In the genomic region with DNA sequence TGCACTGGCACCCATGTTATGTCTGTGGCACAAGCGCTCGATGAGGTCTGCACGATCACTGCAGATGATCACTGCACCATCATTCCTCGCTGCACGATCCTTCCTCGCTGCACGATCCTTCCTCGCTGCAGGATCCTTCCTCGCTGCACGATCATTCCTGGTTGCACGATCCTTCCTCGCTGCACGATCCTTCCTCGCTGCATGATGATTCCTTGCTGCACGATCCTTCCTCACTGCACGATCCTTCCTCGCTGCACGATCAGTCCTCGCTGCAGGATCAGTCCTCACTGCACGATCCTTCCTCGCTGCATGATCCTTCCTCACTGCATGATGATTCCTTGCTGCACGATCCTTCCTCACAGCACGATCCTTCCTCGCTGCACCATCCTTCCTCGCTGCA, we compare ENCODE assay signal across 17 cellular contexts. TPM values are rescaled to one million over a fixed set of nuclear protein-coding genes. Genes with fewer than 3 reads are reported as not detected.
DNase-seq lines count a peak whose midpoint lies in the region; ATAC-seq, FAIRE-seq and TF ChIP-seq lines count a peak whose summit lies in the region.
"Had no signal": no experiment of that assay in that cellular context is flagged by ENCODE, and none has a peak within 500 bp of the region (broad histone marks: within the 10 kb centered on the region; RNA-seq: fewer than 3 reads in every experiment).

No MANE protein-coding gene starts in this region.

- H2AFZ ChIP-seq in IMR-90 (replicated peaks; ENCODE audit: low read length, poor library complexity) (no peak overlapping the region), neuronal stem cell (ENCODE audit: low read length) (no peak overlapping the region)

- intact Hi-C loops in IMR-90 (cut with micrococcal nuclease) = loop anchor here (2.0 kb wide), 1 partner anchor 146 kb away; no protein-coding TSS in a partner anchor
- intact Hi-C loops in vagina (cut with DNase I) = no loop called here

- H3K27ac ChIP-seq in IMR-90 (ENCODE audit: insufficient read depth, low read length) = no peak overlapping the region
- no peak overlapping the region for H3K27ac ChIP-seq in neuronal stem cell (replicated peaks; ENCODE audit: low read length)
- peak overlapping the region; percentile 82 for H3K27ac ChIP-seq in vagina
- H3K27ac ChIP-seq: BLaER1, KMS-11 had no signal

- H3K56ac ChIP-seq in IMR-90 (ENCODE audit: extremely low read depth, insufficient read depth, low read length) = no peak overlapping the region

- H3K4me3 ChIP-seq in IMR-90 (ENCODE audit: insufficient read depth, low read depth, low read length) (no peak overlapping the region), bronchial epithelial cell (ENCODE audit: low read depth, low read length) (no peak overlapping the region), neuronal stem cell (ENCODE audit: low read length in 2 of 2) (no peak overlapping the region), vagina (no peak overlapping the region)
- H3K4me3 ChIP-seq: BLaER1 had no signal

- POLR2A ChIA-PET in IMR-90 (lab: Charles Lee; ENCODE audit: unreplicated experiment) = no interaction called here

- ATAC-seq in IMR-90 (ENCODE audit: low read depth) = no peak
- no peak for ATAC-seq in HG02763 (IDR thresholded peaks at IDR 0.05; ENCODE audit: unreplicated experiment)
- no peak for ATAC-seq in GM21619 (IDR thresholded peaks at IDR 0.05; ENCODE audit: unreplicated experiment)
- ATAC-seq: HepG2 had no signal

- peaks cover 27% of the 10 kb centered on the region for H3K4me1 ChIP-seq in IMR-90 (ENCODE audit: control insufficient read depth, insufficient read depth, low read length)
- peaks cover 0 to 10% of the 10 kb centered on the region in 2 donors for H3K4me1 ChIP-seq in neuronal stem cell (ENCODE audit: control insufficient read depth in 2 of 2, insufficient read depth in 1 of 2, low read depth in 1 of 2, low read length in 2 of 2)
- H3K4me1 ChIP-seq in vagina = peaks cover 44% of the 10 kb centered on the region

- no peak overlapping the region for H4K8ac ChIP-seq in IMR-90 (ENCODE audit: low read depth in 2 of 2, low read length in 2 of 2)
- no peak overlapping the region for H4K8ac ChIP-seq in neuronal stem cell (ENCODE audit: low read depth, low read length)

- H3K9ac ChIP-seq in IMR-90 (ENCODE audit: low read depth, low read length) (no peak overlapping the region), neuronal stem cell (ENCODE audit: low read depth, low read length, poor library complexity) (peak overlapping the region; percentile 38)
- H3K9ac ChIP-seq: BLaER1, KMS-11 had no signal

- TF ChIP-seq RAD21 in IMR-90 (IDR thresholded peaks at IDR 0.05; ENCODE audit: low read length) = no peak

- H2BK5ac ChIP-seq in IMR-90 (ENCODE audit: low read depth, low read length, poor library complexity, severe bottlenecking) (no peak overlapping the region), neuronal stem cell (ENCODE audit: low read length) (no peak overlapping the region)

- 94% methylated on average over 23 of the region's 25 CpGs; no CpG with 5 or more reads in 1 of the 2 experiments for WGBS in IMR-90 (ENCODE audit: extremely low coverage in 2 of 2, insufficient read length in 1 of 2), 2 experiments
- WGBS in neuronal stem cell (ENCODE audit: extremely low coverage in 2 of 2, insufficient read length in 2 of 2, insufficient replicate concordance in 1 of 2), 2 donors = no CpG with 5 or more reads among the region's 25 CpGs

- H2BK120ac ChIP-seq in IMR-90 (ENCODE audit: low read depth, low read length) = peak overlapping the region; percentile 5; the same call in 1 of the 2 replicates
- H2BK120ac ChIP-seq in neuronal stem cell (ENCODE audit: low read depth, low read length) = no peak overlapping the region

- no TSS peak for BruUV-seq in IMR-90 (replicated peaks; lab: Mats Ljungman, UMichigan)

- no peak overlapping the region for H4K5ac ChIP-seq in IMR-90 (ENCODE audit: low read depth, low read length)

- H2AK5ac ChIP-seq in IMR-90 (ENCODE audit: low read depth, low read length) = peak overlapping the region; percentile 79
- H2AK5ac ChIP-seq in neuronal stem cell (ENCODE audit: low read depth, low read length) = peak overlapping the region; percentile 62

- TF ChIP-seq CTCF in IMR-90 (conservative IDR thresholded peaks at IDR 0.05; ENCODE audit: low read depth, low read length) (no peak), bronchial epithelial cell (IDR thresholded peaks at IDR 0.05; ENCODE audit: insufficient read depth, low read length, severe bottlenecking) (no peak), vagina (IDR thresholded peaks at IDR 0.05) (no peak)

- H3K79me1 ChIP-seq in IMR-90 (ENCODE audit: low read depth in 1 of 2, low read length in 2 of 2) (no peaks in the 10 kb centered on the region), neuronal stem cell (ENCODE audit: low read depth, low read length) (peaks cover 6% of the 10 kb centered on the region)

- peaks cover 4% of the 10 kb centered on the region; the same call in 1 of the 2 replicates for H3K9me3 ChIP-seq in IMR-90 (ENCODE audit: control insufficient read depth, insufficient read depth, low read length)
- H3K9me3 ChIP-seq in neuronal stem cell (replicated peaks in 1 of 2; ENCODE audit: control insufficient read depth in 2 of 2, insufficient read depth in 1 of 2, low read depth in 1 of 2, low read length in 2 of 2) = peaks cover 4 to 6% of the 10 kb centered on the region in 2 donors
- H3K9me3 ChIP-seq in vagina = no peaks in the 10 kb centered on the region
- H3K9me3 ChIP-seq: Caco-2 had no signal

- peak overlapping the region; percentile 11; the same call in 1 of the 2 replicates for H3K4ac ChIP-seq in IMR-90 (ENCODE audit: low read depth, low read length)
- no peak overlapping the region for H3K4ac ChIP-seq in neuronal stem cell (ENCODE audit: low read length)

- no peak overlapping the region for H3K14ac ChIP-seq in IMR-90 (replicated peaks; ENCODE audit: low read depth, low read length)
- H3K14ac ChIP-seq in neuronal stem cell (ENCODE audit: low read length) = no peak overlapping the region

- H4K91ac ChIP-seq in IMR-90 (ENCODE audit: insufficient read depth, low read depth, low read length) (peak overlapping the region; percentile 36; the same call in 1 of the 2 replicates), neuronal stem cell (ENCODE audit: low read depth, low read length, poor library complexity) (no peak overlapping the region)

- no peak overlapping the region for H2AK9ac ChIP-seq in IMR-90 (replicated peaks; ENCODE audit: low read depth, low read length, poor library complexity)

- peaks cover 13% of the 10 kb centered on the region for H3K9me1 ChIP-seq in IMR-90 (ENCODE audit: insufficient read depth, low read length)

- in situ Hi-C loops in IMR-90 (cut with MboI; ENCODE audit: low sequenced_read_pairs) = no loop called here

- FAIRE-seq in bronchial epithelial cell (lab: Jason Lieb, UNC) (peak; percentile 43), GM12892 (lab: Jason Lieb, UNC) (no peak)
- FAIRE-seq: D721Med, H1, HepG2 had no signal

- H2BK15ac ChIP-seq in IMR-90 (ENCODE audit: low read depth, low read length) (no peak overlapping the region; the same call in 2 of the 3 replicates), neuronal stem cell (ENCODE audit: low read length) (no peak overlapping the region)

- no peak overlapping the region for H2BK20ac ChIP-seq in IMR-90 (ENCODE audit: low read depth, low read length)

- DNase-seq in IMR-90 (no peak), bronchial epithelial cell (ENCODE audit: low read depth) (no peak), neuronal stem cell (ENCODE audit: low spot score) (no peak), vagina (ENCODE audit: extremely low spot score in 2 of 2) (no peak), GM12892 (ENCODE audit: insufficient read length) (no peak), DMS153 treated with DMSO at 0.1 percent for 48 hours (lab: John Stamatoyannopoulos, UW; ENCODE audit: unreplicated experiment) (no peak)
- DNase-seq: Caco-2, DMS79, GDM1, H9 had no signal

- H3K4me2 ChIP-seq in IMR-90 (ENCODE audit: low read depth, low read length) (no peak overlapping the region), neuronal stem cell (ENCODE audit: insufficient read depth, low read length, poor library complexity, severe bottlenecking) (no peak overlapping the region)
- H3K4me2 ChIP-seq: BLaER1, KMS-11 had no signal

- H3K27me3 ChIP-seq in IMR-90 (ENCODE audit: control insufficient read depth, insufficient read depth, low read length) (no peaks in the 10 kb centered on the region), bronchial epithelial cell (ENCODE audit: control insufficient read depth, insufficient read depth, low read length) (peaks cover 17% of the 10 kb centered on the region), neuronal stem cell (ENCODE audit: control insufficient read depth in 3 of 3, insufficient read depth in 3 of 3, low read depth in 1 of 3, low read length in 3 of 3) (peaks cover 0 to 6% (median 0%) of the 10 kb centered on the region in 3 experiments), vagina (no peaks in the 10 kb centered on the region)

- H3K18ac ChIP-seq in IMR-90 (ENCODE audit: low read depth, low read length) (no peak overlapping the region), neuronal stem cell (ENCODE audit: low read length) (peak overlapping the region; percentile 72)

- no peak overlapping the region for H2BK12ac ChIP-seq in neuronal stem cell (ENCODE audit: low read length)

- H3K36me3 ChIP-seq in IMR-90 (ENCODE audit: control insufficient read depth, insufficient read depth, low read length) = no peaks in the 10 kb centered on the region
- no peaks in the 10 kb centered on the region for H3K36me3 ChIP-seq in bronchial epithelial cell (ENCODE audit: control insufficient read depth, insufficient read depth, low read length)
- H3K36me3 ChIP-seq in neuronal stem cell (replicated peaks in 1 of 2; ENCODE audit: control insufficient read depth in 2 of 2, insufficient read depth in 2 of 2, low read length in 2 of 2) = no peaks in the 10 kb centered on the region
- H3K36me3 ChIP-seq in vagina = no peaks in the 10 kb centered on the region
- H3K36me3 ChIP-seq: BLaER1 had no signal

- dilution Hi-C loops in IMR-90 (cut with HindIII; ENCODE audit: low sequenced_read_pairs, unreplicated experiment) = no loop called here

- TF ChIP-seq POLR2A in IMR-90 (IDR thresholded peaks at IDR 0.05; ENCODE audit: low read depth, low read length) = no peak
- TF ChIP-seq POLR2A in vagina (IDR thresholded peaks at IDR 0.05) = no peak
- TF ChIP-seq POLR2A in GM12892 (IDR thresholded peaks at IDR 0.05; ENCODE audit: low read depth, low read length) = no peak

- no peaks in the 10 kb centered on the region for H4K20me1 ChIP-seq in IMR-90 (ENCODE audit: insufficient read depth, low read length)
- H4K20me1 ChIP-seq: BLaER1 had no signal

- CTCF ChIA-PET in IMR-90 (lab: Yijun Ruan, JAX) = no interaction called here

- H3K23ac ChIP-seq in IMR-90 (ENCODE audit: low read depth, low read length) (no peak overlapping the region), neuronal stem cell (ENCODE audit: low read depth, low read length, poor library complexity) (peak overlapping the region; percentile 85)

RNA-seq across cellular contexts. Expression of gene METRNL, which starts 29.3 kb away (rescaled TPM):
- total RNA-seq in IMR-90 (2012; rRNA removed) (17.9 and 21.4 TPM in 2 replicates), bronchial epithelial cell (50.8 and 142 TPM in 2 replicates), vagina (156 TPM)
- polyA plus RNA-seq in IMR-90 (2012; rRNA removed) = 48.2 and 60.2 TPM in 2 replicates
- polyA plus RNA-seq in IMR-90 (2012; cell fraction: cytosol; rRNA removed) = 73.7 and 167 TPM in 2 replicates
- polyA plus RNA-seq in IMR-90 (2012; cell fraction: nucleus; rRNA removed; ENCODE audit: low replicate concordance) = 50.0 and 129 TPM in 2 replicates
- 12.8 TPM for polyA plus RNA-seq in neuronal stem cell (2013, experiment 1 of 2)
- polyA plus RNA-seq in neuronal stem cell (2013, experiment 2 of 2) = 14.7 TPM
- 0.36 TPM for polyA plus RNA-seq in GM12892 (2012; ENCODE audit: missing spikeins)
